Comparison of ENCODE assay signal across 13 cellular contexts in the genomic region with DNA sequence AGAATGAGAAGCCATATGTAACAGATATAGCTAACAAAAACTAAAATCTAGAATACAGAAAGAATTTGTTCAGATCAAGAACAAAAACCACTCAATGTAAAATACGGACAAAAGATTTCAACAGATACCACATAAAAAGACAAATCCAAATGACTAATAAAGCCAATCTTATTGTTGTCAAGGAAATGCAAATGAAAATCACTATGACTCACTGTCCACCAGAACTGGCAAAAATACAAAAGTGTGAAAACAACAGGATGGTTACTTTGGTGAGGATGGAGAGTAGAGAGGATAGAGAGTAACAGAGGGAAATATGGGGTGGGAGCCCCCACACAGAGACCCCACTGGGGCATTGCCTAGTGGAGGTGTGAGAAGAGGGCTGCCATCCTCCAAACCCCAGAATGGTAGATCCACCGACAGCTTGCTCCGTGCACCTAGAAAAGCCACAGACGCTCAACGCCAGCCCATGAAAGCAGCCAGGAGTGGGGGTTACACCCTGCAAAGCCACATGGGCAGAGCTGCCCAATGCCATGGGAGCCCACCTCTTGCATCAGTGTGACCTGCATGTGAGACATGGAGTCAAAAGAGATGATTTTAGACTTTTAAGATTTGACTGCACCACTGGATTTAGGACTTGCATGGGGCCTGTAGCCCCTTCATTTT. TPM values are rescaled to one million over a fixed set of nuclear protein-coding genes. Genes with fewer than 3 reads are reported as not detected.
DNase-seq lines count a peak whose midpoint lies in the region; ATAC-seq, FAIRE-seq and TF ChIP-seq lines count a peak whose summit lies in the region.
"Had no signal": no experiment of that assay in that cellular context is flagged by ENCODE, and none has a peak within 500 bp of the region (broad histone marks: within the 10 kb centered on the region; RNA-seq: fewer than 3 reads in every experiment).

No MANE protein-coding gene starts in this region.

- no peak overlapping the region for H2AFZ ChIP-seq in endothelial cell of umbilical vein (ENCODE audit: low read depth, low read length)

- H3K27me3 ChIP-seq in endothelial cell of umbilical vein (ENCODE audit: control insufficient read depth in 2 of 2, insufficient read depth in 2 of 2, low read length in 2 of 2) = no peaks in the 10 kb centered on the region

- no peak for DNase-seq in activated naive CD4-positive, alpha-beta T cell treated with anti-CD3 and anti-CD28 coated beads, Interleukin-2, amount 50 U/mL, for 72 hours (ENCODE audit: low spot score in 2 of 2)
- no peak for DNase-seq in activated naive CD4-positive, alpha-beta T cell treated with anti-CD3 and anti-CD28 coated beads, Interleukin-2, amount 50 U/mL, for 16 hours
- DNase-seq in M059J (ENCODE audit: low read depth) (peak; percentile 94), endothelial cell of umbilical vein (ENCODE audit: low read depth, low spot score) (peak; percentile 81), DMS 273 (lab: John Stamatoyannopoulos, UW; ENCODE audit: unreplicated experiment) (no peak), Kasumi-1 (lab: John Stamatoyannopoulos, UW) (no peak), foreskin melanocyte (no peak)
- DNase-seq: left ventricle myocardium inferior; MV-4-11; stimulated activated naive CD4-positive, alpha-beta T cell treated with Interleukin-2 at 50 U/mL for 16 hours had no signal

- no peaks in the 10 kb centered on the region for H3K36me3 Mint-ChIP-seq in activated naive CD4-positive, alpha-beta T cell treated with anti-CD3 and anti-CD28 coated beads, Interleukin-2, amount 50 U/mL, for 72 hours
- H3K36me3 Mint-ChIP-seq in stimulated activated naive CD8-positive, alpha-beta T cell treated with anti-CD3 and anti-CD28 coated beads, Interleukin-15, Interleukin-2, amounts not matched to agents 100 ng/mL and 50 ng/mL, for 24 hours (ENCODE audit: low read depth) = no peaks in the 10 kb centered on the region
- H3K36me3 Mint-ChIP-seq: CD4-positive, CD25-positive, alpha-beta regulatory T cell had no signal

- CTCF ChIA-PET in endothelial cell of umbilical vein (lab: Charles Lee) = interaction anchor here (0.6 to 1.5 kb wide), 2 partner anchors 15 to 31 kb away, joined by 3 to 6 read pairs; partner anchors contain the start of gene RHOBTB3

- no peaks in the 10 kb centered on the region for H3K9me3 ChIP-seq in endothelial cell of umbilical vein (replicated peaks; ENCODE audit: control insufficient read depth, insufficient read depth, low read length)
- H3K9me3 ChIP-seq: left ventricle myocardium inferior had no signal

- peaks cover 18% of the 10 kb centered on the region for H3K4me1 Mint-ChIP-seq in stimulated activated naive CD8-positive, alpha-beta T cell treated with anti-CD3 and anti-CD28 coated beads, Interleukin-15, Interleukin-2, amounts not matched to agents 100 ng/mL and 50 ng/mL, for 24 hours (ENCODE audit: low read depth)

- ATAC-seq in activated naive CD4-positive, alpha-beta T cell treated with anti-CD3 and anti-CD28 coated beads, Interleukin-2, amount 50 U/mL, for 72 hours = peak; percentile 36 to 77

- FAIRE-seq in endothelial cell of umbilical vein (lab: Jason Lieb, UNC) = peak; percentile 86

- H3K4me2 ChIP-seq in endothelial cell of umbilical vein (ENCODE audit: insufficient read depth, low read length) = peak overlapping the region; percentile 89

- H3K4me3 ChIP-seq in endothelial cell of umbilical vein (replicated peaks in 1 of 3; ENCODE audit: insufficient read depth in 1 of 3, low read depth in 1 of 3, low read length in 3 of 3) = no peak overlapping the region
- H3K4me3 ChIP-seq: left ventricle myocardium inferior, skin epidermis had no signal

- intact Hi-C loops in endothelial cell of umbilical vein (cut with micrococcal nuclease) = loop anchor here (2.0 kb wide), 1 partner anchor 15 kb away; the partner anchor contains the start of gene RHOBTB3

- H3K79me2 ChIP-seq in endothelial cell of umbilical vein (ENCODE audit: control insufficient read depth, insufficient read depth, low read length) = no peaks in the 10 kb centered on the region

- no peaks in the 10 kb centered on the region for H4K20me1 ChIP-seq in endothelial cell of umbilical vein (replicated peaks; ENCODE audit: control insufficient read depth, extremely low read depth, insufficient read depth, low read length)

- H3K9me1 ChIP-seq in endothelial cell of umbilical vein (replicated peaks; ENCODE audit: control insufficient read depth, extremely low read depth, insufficient read depth, low read length) = no peaks in the 10 kb centered on the region

- no TSS peak for BruUV-seq in endothelial cell of umbilical vein (replicated peaks; lab: Mats Ljungman, UMichigan)

- H3K9me3 Mint-ChIP-seq in activated naive CD4-positive, alpha-beta T cell treated with anti-CD3 and anti-CD28 coated beads, Interleukin-2, amount 50 U/mL, for 72 hours = peaks cover 0 to 3% of the 10 kb centered on the region in 2 donors
- no peaks in the 10 kb centered on the region for H3K9me3 Mint-ChIP-seq in stimulated activated naive CD8-positive, alpha-beta T cell treated with anti-CD3 and anti-CD28 coated beads, Interleukin-15, Interleukin-2, amounts not matched to agents 100 ng/mL and 50 ng/mL, for 24 hours

- no peak overlapping the region for H3K4me3 Mint-ChIP-seq in stimulated activated naive CD8-positive, alpha-beta T cell treated with anti-CD3 and anti-CD28 coated beads, Interleukin-15, Interleukin-2, amounts not matched to agents 100 ng/mL and 50 ng/mL, for 24 hours
- H3K4me3 Mint-ChIP-seq: CD4-positive, CD25-positive, alpha-beta regulatory T cell had no signal

- peaks cover 31% of the 10 kb centered on the region for H3K4me1 ChIP-seq in endothelial cell of umbilical vein (ENCODE audit: control insufficient read depth, extremely low read depth, insufficient read depth, low read length)

- peak overlapping the region; percentile 80 for H3K27ac ChIP-seq in endothelial cell of umbilical vein (ENCODE audit: insufficient read depth, low read depth, low read length)
- H3K27ac ChIP-seq: left ventricle myocardium inferior had no signal

- H3K27ac Mint-ChIP-seq in activated naive CD4-positive, alpha-beta T cell treated with anti-CD3 and anti-CD28 coated beads, Interleukin-2, amount 50 U/mL, for 72 hours = no peak overlapping the region
- H3K27ac Mint-ChIP-seq in stimulated activated naive CD8-positive, alpha-beta T cell treated with anti-CD3 and anti-CD28 coated beads, Interleukin-15, Interleukin-2, amounts not matched to agents 100 ng/mL and 50 ng/mL, for 24 hours = peak overlapping the region; percentile 33

- H3K27me3 Mint-ChIP-seq in stimulated activated naive CD8-positive, alpha-beta T cell treated with anti-CD3 and anti-CD28 coated beads, Interleukin-15, Interleukin-2, amounts not matched to agents 100 ng/mL and 50 ng/mL, for 24 hours = peaks cover 12% of the 10 kb centered on the region

- H3K36me3 ChIP-seq in endothelial cell of umbilical vein (ENCODE audit: control insufficient read depth in 2 of 2, extremely low read depth in 1 of 2, insufficient read depth in 2 of 2, low read length in 2 of 2) = no peaks in the 10 kb centered on the region
- H3K36me3 ChIP-seq: left ventricle myocardium inferior had no signal

- dilution Hi-C loops in endothelial cell of umbilical vein (cut with MboI; ENCODE audit: extremely low pct_ligation_motif_present, low sequenced_read_pairs) = no loop called here

- POLR2A ChIA-PET in endothelial cell of umbilical vein (lab: Charles Lee) = no interaction called here

- no peak for TF ChIP-seq CTCF in endothelial cell of umbilical vein (IDR thresholded peaks at IDR 0.05; ENCODE audit: extremely low read depth in 1 of 2, insufficient read depth in 1 of 2, low read depth in 1 of 2, low read length in 2 of 2)

- TF ChIP-seq POLR2A in endothelial cell of umbilical vein (IDR thresholded peaks at IDR 0.05; ENCODE audit: low read depth, low read length) = no peak

- H3K9ac ChIP-seq in endothelial cell of umbilical vein (replicated peaks; ENCODE audit: extremely low read depth, insufficient read depth, low read length) = peak overlapping the region; percentile 76

TF ChIP-seq in endothelial cell of umbilical vein, 7 proteins besides CTCF, POLR2A, EP300 and RAD21:
- peak; percentile 84 for TF ChIP-seq FOS (IDR thresholded peaks at IDR 0.05; ENCODE audit: borderline replicate concordance, insufficient read depth, low read length)
- TF ChIP-seq POLR2AphosphoS5 (IDR thresholded peaks at IDR 0.05; ENCODE audit: insufficient read depth, low read depth, low read length) = peak; percentile 28
- peak; percentile 95 for TF ChIP-seq JUN (IDR thresholded peaks at IDR 0.05; ENCODE audit: borderline replicate concordance, insufficient read depth, insufficient read length, low read depth)
- TF ChIP-seq, protein P1, sequence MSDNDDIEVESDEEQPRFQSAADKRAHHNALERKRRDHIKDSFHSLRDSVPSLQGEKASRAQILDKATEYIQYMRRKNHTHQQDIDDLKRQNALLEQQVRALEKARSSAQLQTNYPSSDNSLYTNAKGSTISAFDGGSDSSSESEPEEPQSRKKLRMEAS (IDR thresholded peaks at IDR 0.05; ENCODE audit: insufficient read depth, insufficient read length) = no peak
TF ChIP-seq in endothelial cell of umbilical vein: peak in this region for 3.

RNA-seq across cellular contexts. Expression of gene RHOBTB3, which starts 15.2 kb away (rescaled TPM):
- 1 to 10 TPM; 6.6 to 9.7 TPM for total RNA-seq in activated naive CD4-positive, alpha-beta T cell treated with anti-CD3 and anti-CD28 coated beads, Interleukin-2, amount 50 U/mL, for 72 hours
- total RNA-seq in M059J (2014; rRNA removed; shearing (Covaris generic)) = 192 and 286 TPM in 2 replicates
- 37.6 and 44.1 TPM in 2 replicates for total RNA-seq in endothelial cell of umbilical vein
- polyA plus RNA-seq in endothelial cell of umbilical vein = 42.2 and 52.1 TPM in 2 replicates
- 30.3 and 34.4 TPM in 2 replicates for polyA plus RNA-seq in endothelial cell of umbilical vein (2011; cell fraction: cytosol; rRNA removed)
- 37.8 and 40.0 TPM in 2 replicates for polyA plus RNA-seq in endothelial cell of umbilical vein (2011; cell fraction: nucleus; rRNA removed)
- 31.3 and 52.7 TPM in 2 replicates for polyA plus RNA-seq in endothelial cell of umbilical vein (2012)
- 136 and 161 TPM in 2 replicates for polyA minus RNA-seq in endothelial cell of umbilical vein
- polyA minus RNA-seq in endothelial cell of umbilical vein (2011; cell fraction: cytosol; rRNA and poly(A)+ RNA removed) = 327 TPM
- polyA minus RNA-seq in endothelial cell of umbilical vein (2011; cell fraction: nucleus; rRNA and poly(A)+ RNA removed) = 110 and 126 TPM in 2 replicates

RNA-seq across cellular contexts. Expression of gene SPATA9, which starts 33.1 kb away (rescaled TPM):
- total RNA-seq in activated naive CD4-positive, alpha-beta T cell treated with anti-CD3 and anti-CD28 coated beads, Interleukin-2, amount 50 U/mL, for 72 hours = not detected
- 0.54 and 1.3 TPM in 2 replicates for total RNA-seq in M059J (2014; rRNA removed; shearing (Covaris generic))
- not detected in 2 replicates for total RNA-seq in endothelial cell of umbilical vein
- 0.07 TPM in 1 of 2 replicates, not detected in the other for polyA plus RNA-seq in endothelial cell of umbilical vein
- 0.11 and 0.25 TPM in 2 replicates for polyA plus RNA-seq in endothelial cell of umbilical vein (2011; cell fraction: cytosol; rRNA removed)
- 0.18 and 0.32 TPM in 2 replicates for polyA plus RNA-seq in endothelial cell of umbilical vein (2011; cell fraction: nucleus; rRNA removed)
- polyA plus RNA-seq in endothelial cell of umbilical vein (2012) = 0.21 and 0.44 TPM in 2 replicates
- polyA minus RNA-seq in endothelial cell of umbilical vein = 1.00 TPM in 1 of 2 replicates, not detected in the other
- polyA minus RNA-seq in endothelial cell of umbilical vein (2011; cell fraction: cytosol; rRNA and poly(A)+ RNA removed) = not detected
- polyA minus RNA-seq in endothelial cell of umbilical vein (2011; cell fraction: nucleus; rRNA and poly(A)+ RNA removed) = not detected in 2 replicates
- total RNA-seq: CD4-positive, CD25-positive, alpha-beta regulatory T cell; left ventricle myocardium inferior had no signal

Comparison
In these comparisons a context has a peak if more than half of its experiments do, and no peak if none do; other contexts are left out.
1. DNase-seq: peak in M059J (single experiment) and endothelial cell of umbilical vein (single experiment); none in activated naive CD4-positive, alpha-beta T cell treated with anti-CD3 and anti-CD28 coated beads, Interleukin-2, amount 50 U/mL, for 72 hours (0 of 2), activated naive CD4-positive, alpha-beta T cell treated with anti-CD3 and anti-CD28 coated beads, Interleukin-2, amount 50 U/mL, for 16 hours (single experiment), DMS 273 (single experiment), Kasumi-1 (0 of 2) and foreskin melanocyte (single experiment).